Comparison of ENCODE assay signal across 14 cellular contexts in genomic region chr9:89247431-89248370, GRCh38.
A peak's percentile ranks its signal among the peaks of the same experiment; 100 is the strongest.
DNase-seq lines count a peak whose midpoint lies in the region; ATAC-seq and TF ChIP-seq lines count a peak whose summit lies in the region.
"Had no signal": no experiment of that assay in that cellular context is flagged by ENCODE, and none has a peak within 500 bp of the region (broad histone marks: within the 10 kb centered on the region; RNA-seq: fewer than 3 reads in every experiment).

No MANE protein-coding gene starts in this region.

- H3K4me2 ChIP-seq in mammary epithelial cell (ENCODE audit: insufficient read depth, low read depth, low read length) (no peak overlapping the region), trophoblast cell (ENCODE audit: low read length) (no peak overlapping the region)

- H3K23ac ChIP-seq in trophoblast cell (ENCODE audit: low read length), result no peak overlapping the region

- H2BK5ac ChIP-seq in trophoblast cell (ENCODE audit: low read depth, low read length, poor library complexity), result no peak overlapping the region

- no peak overlapping the region for H4K12ac ChIP-seq in trophoblast cell (ENCODE audit: low read depth, low read length)

- H2BK12ac ChIP-seq in trophoblast cell (ENCODE audit: low read length), result no peak overlapping the region

- H3K79me2 ChIP-seq in mammary epithelial cell (ENCODE audit: insufficient read depth, low read length) (no peaks in the 10 kb centered on the region), trophoblast cell (ENCODE audit: control insufficient read depth, insufficient read depth, low read length, poor library complexity) (no peaks in the 10 kb centered on the region)

- H2AFZ ChIP-seq in mammary epithelial cell (ENCODE audit: low read depth, low read length), result no peak overlapping the region
- no peak overlapping the region for H2AFZ ChIP-seq in trophoblast cell (ENCODE audit: insufficient read depth, low read length, poor library complexity)

- in situ Hi-C loops in mammary epithelial cell (cut with MboI; ENCODE audit: low sequenced_read_pairs in 2 of 2), result no loop called here

- H3K4ac ChIP-seq in trophoblast cell (ENCODE audit: low read depth, low read length), result no peak overlapping the region

- no peak overlapping the region for H4K91ac ChIP-seq in trophoblast cell (ENCODE audit: low read depth, low read length)

- H3K18ac ChIP-seq in trophoblast cell (ENCODE audit: low read length), result no peak overlapping the region

- DNase-seq in HPDE6-E6E7 (ENCODE audit: extremely low spot score) (peak; percentile 44), mammary epithelial cell (peak; percentile 35), iPS DF 4.7 (ENCODE audit: extremely low read depth, low spot score) (peak; percentile 33), trophoblast cell (peak; percentile 23 to 36), lower leg skin (ENCODE audit: low spot score in 2 of 2) (no peak), NCI-H510A (lab: John Stamatoyannopoulos, UW) (no peak), SIG-M5 treated with dmso at 0.1 percent for 504 hours (lab: John Stamatoyannopoulos, UW; ENCODE audit: unreplicated experiment) (no peak)
- DNase-seq: activated CD8-positive, alpha-beta T cell treated with anti-CD3 and anti-CD28 coated beads, Interleukin-2, amount 10 ng/mL, durations not matched to agents 7 days and 5 days; DMS153; effector memory CD4-positive, alpha-beta T cell; head of caudate nucleus had no signal

- H3K14ac ChIP-seq in trophoblast cell (ENCODE audit: low read length), result no peak overlapping the region

- H3K27me3 ChIP-seq in mammary epithelial cell (ENCODE audit: insufficient read depth, low read length) (no peaks in the 10 kb centered on the region), trophoblast cell (ENCODE audit: insufficient read depth, low read length) (no peaks in the 10 kb centered on the region)

- WGBS in mammary epithelial cell (ENCODE audit: low coverage, missing lambda C conversion rate), result 59% methylated on average over 4 of the region's 4 CpGs
- no CpG with 5 or more reads among the region's 4 CpGs for WGBS in trophoblast cell (ENCODE audit: extremely low coverage, insufficient coverage, insufficient read length)
- WGBS in lower leg skin, 2 donors, result 68 to 69% methylated on average over 4 of the region's 4 CpGs

- H4K20me1 ChIP-seq in mammary epithelial cell (ENCODE audit: insufficient read depth, low read length), result no peaks in the 10 kb centered on the region

- H3K36me3 ChIP-seq in mammary epithelial cell (ENCODE audit: insufficient read depth, low read length) (no peaks in the 10 kb centered on the region), trophoblast cell (ENCODE audit: control insufficient read depth in 1 of 2, insufficient read depth in 2 of 2, low read length in 2 of 2) (no peaks in the 10 kb centered on the region)
- H3K36me3 ChIP-seq: thoracic aorta had no signal

- no peak overlapping the region for H2BK120ac ChIP-seq in trophoblast cell (ENCODE audit: insufficient read depth, low read length, poor library complexity)

- intact Hi-C loops in mammary epithelial cell (cut with micrococcal nuclease) (no loop called here), lower leg skin (cut with DNase I; ENCODE audit: low total_unique reads) (no loop called here)

- TF ChIP-seq CTCF in mammary epithelial cell (conservative IDR thresholded peaks at IDR 0.05 in 1 of 2, IDR thresholded peaks at IDR 0.05 in 1 of 2; ENCODE audit: extremely low read depth in 1 of 2, insufficient read depth in 1 of 2, low read depth in 1 of 2, low read length in 2 of 2) (no peak), lower leg skin (IDR thresholded peaks at IDR 0.05) (no peak)

- H3K27ac ChIP-seq in mammary epithelial cell (ENCODE audit: insufficient read depth, low read depth, low read length), result no peak overlapping the region
- no peak overlapping the region for H3K27ac ChIP-seq in trophoblast cell (ENCODE audit: low read depth, low read length)
- H3K27ac ChIP-seq: SK-N-MC, thoracic aorta had no signal

- H2AK5ac ChIP-seq in trophoblast cell (ENCODE audit: low read length), result no peak overlapping the region

- no TSS peak for BruUV-seq in mammary epithelial cell (replicated peaks; lab: Mats Ljungman, UMichigan)

- dilution Hi-C loops in mammary epithelial cell (cut with HindIII; ENCODE audit: low sequenced_read_pairs), result no loop called here

- H3K9ac ChIP-seq in mammary epithelial cell (ENCODE audit: insufficient read depth, low read length) (no peak overlapping the region), trophoblast cell (ENCODE audit: low read length) (no peak overlapping the region)

- H4K8ac ChIP-seq in trophoblast cell (ENCODE audit: low read depth, low read length), result no peak overlapping the region

- H3K4me3 ChIP-seq in mammary epithelial cell (replicated peaks in 1 of 3; ENCODE audit: insufficient read depth in 1 of 3, low read depth in 2 of 3, low read length in 3 of 3) (no peak overlapping the region), trophoblast cell (ENCODE audit: low read depth, low read length) (no peak overlapping the region), lower leg skin (ENCODE audit: low read depth, poor library complexity, severe bottlenecking) (no peak overlapping the region)
- H3K4me3 ChIP-seq: SK-N-MC, thoracic aorta had no signal

- ATAC-seq in HG03108 (IDR thresholded peaks at IDR 0.05; ENCODE audit: unreplicated experiment), result no peak
- ATAC-seq: activated CD8-positive, alpha-beta T cell treated with anti-CD3 and anti-CD28 coated beads, Interleukin-2, amount 10 ng/mL, durations not matched to agents 7 days and 5 days had no signal

- H3K9me3 ChIP-seq in mammary epithelial cell (replicated peaks; ENCODE audit: insufficient read depth, low read length) (no peaks in the 10 kb centered on the region), trophoblast cell (ENCODE audit: insufficient read depth, low read depth, low read length) (no peaks in the 10 kb centered on the region)
- H3K9me3 ChIP-seq: thoracic aorta had no signal

- CTCF ChIA-PET in mammary epithelial cell (lab: Charles Lee; ENCODE audit: low non-redundant PET), result no interaction called here

- H3K79me1 ChIP-seq in trophoblast cell (ENCODE audit: low read length), result no peaks in the 10 kb centered on the region

- no peak for TF ChIP-seq POLR2A in lower leg skin (IDR thresholded peaks at IDR 0.05)

- H3K4me1 ChIP-seq in mammary epithelial cell (ENCODE audit: insufficient read depth, low read length) (no peaks in the 10 kb centered on the region), trophoblast cell (ENCODE audit: control insufficient read depth in 1 of 2, insufficient read depth in 2 of 2, low read length in 2 of 2) (no peaks in the 10 kb centered on the region)

Comparison
In these comparisons a context has a peak if more than half of its experiments do, and no peak if none do; other contexts are left out.
1. DNase-seq: peak in HPDE6-E6E7 (single experiment), mammary epithelial cell (single experiment), iPS DF 4.7 (single experiment) and trophoblast cell (2 of 2); none in lower leg skin (0 of 2), NCI-H510A (single experiment) and SIG-M5 treated with dmso at 0.1 percent for 504 hours (single experiment).